In genomic region chr3:23856286-23856685, GRCh38 we compare ENCODE assay signal across 20 cellular contexts. TPM values are rescaled to one million over a fixed set of nuclear protein-coding genes. Genes with fewer than 3 reads are reported as not detected.
A peak's percentile ranks its signal among the peaks of the same experiment; 100 is the strongest.
DNase-seq lines count a peak whose midpoint lies in the region; ATAC-seq, FAIRE-seq and TF ChIP-seq lines count a peak whose summit lies in the region.
"Had no signal": no experiment of that assay in that cellular context is flagged by ENCODE, and none has a peak within 500 bp of the region (broad histone marks: within the 10 kb centered on the region; RNA-seq: fewer than 3 reads in every experiment).

No MANE protein-coding gene starts in this region.

- intact Hi-C loops in left cardiac atrium (cut with DNase I) = no loop called here

- H3K9ac ChIP-seq in astrocyte (ENCODE audit: low read length) = no peak overlapping the region

- peaks cover 66% of the 10 kb centered on the region for H4K20me1 ChIP-seq in astrocyte (ENCODE audit: insufficient read depth, low read length)

- H3K27ac ChIP-seq in cardiac muscle cell (peak overlapping the region; percentile 36), astrocyte (ENCODE audit: low read depth, low read length) (no peak overlapping the region)
- H3K27ac ChIP-seq: testis had no signal

- H3K4me3 Mint-ChIP-seq in astrocyte (ENCODE audit: unreplicated experiment) = no peak overlapping the region
- H3K4me3 Mint-ChIP-seq in type B pancreatic cell = peak overlapping the region; percentile 2
- no peak overlapping the region for H3K4me3 Mint-ChIP-seq in effector memory CD8-positive, alpha-beta T cell

- no peak for FAIRE-seq in astrocyte (lab: Jason Lieb, UNC)
- FAIRE-seq: bronchial epithelial cell, RCC 7860 had no signal

- peaks cover 79% of the 10 kb centered on the region for H3K79me2 ChIP-seq in astrocyte (ENCODE audit: insufficient read depth, low read length)

- peaks cover under 1% of the 10 kb centered on the region for H3K9me3 Mint-ChIP-seq in astrocyte (ENCODE audit: unreplicated experiment)
- H3K9me3 Mint-ChIP-seq in type B pancreatic cell = peaks cover 5% of the 10 kb centered on the region
- H3K9me3 Mint-ChIP-seq in effector memory CD8-positive, alpha-beta T cell = no peaks in the 10 kb centered on the region
- H3K9me3 Mint-ChIP-seq: immature natural killer cell had no signal

- H3K4me3 ChIP-seq in cardiac muscle cell (no peak overlapping the region), astrocyte (ENCODE audit: insufficient read depth, low read depth, low read length) (no peak overlapping the region)
- H3K4me3 ChIP-seq: testis had no signal

- TF ChIP-seq CTCF in cardiac muscle cell (IDR thresholded peaks at IDR 0.05; ENCODE audit: low read depth, low read length) (no peak), astrocyte (IDR thresholded peaks at IDR 0.05; ENCODE audit: insufficient read depth, low read depth, low read length) (no peak), type B pancreatic cell (conservative IDR thresholded peaks at IDR 0.05) (no peak)

- no peak overlapping the region for H2AFZ ChIP-seq in astrocyte (ENCODE audit: low read depth, low read length)

- no peaks in the 10 kb centered on the region for H3K27me3 Mint-ChIP-seq in astrocyte (ENCODE audit: low read depth, unreplicated experiment)
- H3K27me3 Mint-ChIP-seq in type B pancreatic cell = no peaks in the 10 kb centered on the region
- H3K27me3 Mint-ChIP-seq in effector memory CD8-positive, alpha-beta T cell = no peaks in the 10 kb centered on the region

- peak overlapping the region; percentile 18 for H3K4me2 ChIP-seq in astrocyte (ENCODE audit: low read length)

- no peaks in the 10 kb centered on the region for H3K9me3 ChIP-seq in cardiac muscle cell (ENCODE audit: low read depth)
- H3K9me3 ChIP-seq in astrocyte (ENCODE audit: insufficient read depth, low read depth, low read length) = no peaks in the 10 kb centered on the region
- H3K9me3 ChIP-seq: testis had no signal

- H3K27me3 ChIP-seq in cardiac muscle cell (no peaks in the 10 kb centered on the region), astrocyte (ENCODE audit: insufficient read depth, low read length) (no peaks in the 10 kb centered on the region)
- H3K27me3 ChIP-seq: testis had no signal

- peaks cover 28% of the 10 kb centered on the region for H3K4me1 Mint-ChIP-seq in astrocyte (ENCODE audit: low read depth, unreplicated experiment)
- H3K4me1 Mint-ChIP-seq in type B pancreatic cell (ENCODE audit: unreplicated experiment) = peaks cover 32% of the 10 kb centered on the region
- H3K4me1 Mint-ChIP-seq in effector memory CD8-positive, alpha-beta T cell (ENCODE audit: low read depth in 2 of 2) = peaks cover 30 to 42% of the 10 kb centered on the region in 2 donors

- H3K27ac Mint-ChIP-seq in astrocyte (ENCODE audit: unreplicated experiment) (no peak overlapping the region), type B pancreatic cell (no peak overlapping the region)
- peak overlapping the region in 1 of 2 donors; percentile 85 for H3K27ac Mint-ChIP-seq in effector memory CD8-positive, alpha-beta T cell

- peaks cover 25% of the 10 kb centered on the region for H3K4me1 ChIP-seq in cardiac muscle cell (ENCODE audit: low read depth)
- peaks cover 18% of the 10 kb centered on the region for H3K4me1 ChIP-seq in astrocyte (ENCODE audit: insufficient read depth, low read length)

- no peak for DNase-seq in cardiac muscle cell (ENCODE audit: low read depth in 1 of 2, low spot score in 1 of 2)
- no peak for DNase-seq in left cardiac atrium
- DNase-seq in astrocyte (ENCODE audit: low read depth) = peak; percentile 55
- DNase-seq in iris pigment epithelial cell (ENCODE audit: low read depth) = peak; percentile 76
- DNase-seq in type B pancreatic cell (ENCODE audit: extremely low spot score, unreplicated experiment) = no peak
- no peak for DNase-seq in stimulated activated CD4-positive, alpha-beta T cell treated with anti-CD3 and anti-CD28 coated beads, Interleukin-4, amount 100 ng/mL, for 1 hour
- no peak for DNase-seq in effector memory CD8-positive, alpha-beta T cell
- DNase-seq: activated CD4-positive, CD25-positive, alpha-beta regulatory T cell treated with anti-CD3 and anti-CD28 coated beads, Interleukin-2, amount 50 U/mL, for 72 hours; activated naive CD4-positive, alpha-beta T cell; COR-L47; effector memory CD4-positive, alpha-beta T cell; GF-D8; immature natural killer cell; KBM-7; NCI-H1436 treated with DMSO at 0.1 percent for 48 hours; NCI-H446 treated with DMSO at 0.1 percent for 48 hours; testis had no signal

- ATAC-seq in left cardiac atrium (no peak), GM19035 (IDR thresholded peaks at IDR 0.05; ENCODE audit: unreplicated experiment) (no peak)
- ATAC-seq in effector memory CD8-positive, alpha-beta T cell (replicated peaks) = no peak

- H3K36me3 Mint-ChIP-seq in astrocyte (ENCODE audit: low read depth, unreplicated experiment) (peaks cover 16% of the 10 kb centered on the region), type B pancreatic cell (peaks cover 17% of the 10 kb centered on the region)
- H3K36me3 Mint-ChIP-seq in effector memory CD8-positive, alpha-beta T cell (ENCODE audit: insufficient read depth) = peaks cover 16% of the 10 kb centered on the region

- H3K36me3 ChIP-seq in cardiac muscle cell (no peaks in the 10 kb centered on the region), astrocyte (ENCODE audit: insufficient read depth, low read length) (no peaks in the 10 kb centered on the region)

RNA-seq across cellular contexts. Expression of gene UBE2E1, which starts 50.5 kb away (rescaled TPM):
- 198 and 202 TPM in 2 replicates for total RNA-seq in cardiac muscle cell
- 26.8 and 33.5 TPM in 2 replicates for polyA plus RNA-seq in cardiac muscle cell
- total RNA-seq in left cardiac atrium = 10 to 100 TPM; 51.8 to 54.7 TPM
- 145 and 150 TPM in 2 replicates for total RNA-seq in astrocyte
- 93.2 and 110 TPM in 2 replicates for total RNA-seq in type B pancreatic cell (ENCODE audit: low replicate concordance)

Comparison
In these comparisons a context has a peak if more than half of its experiments do, and no peak if none do; other contexts are left out.
1. DNase-seq: peak in astrocyte (single experiment) and iris pigment epithelial cell (single experiment); none in cardiac muscle cell (0 of 2), left cardiac atrium (single experiment), type B pancreatic cell (single experiment), stimulated activated CD4-positive, alpha-beta T cell treated with anti-CD3 and anti-CD28 coated beads, Interleukin-4, amount 100 ng/mL, for 1 hour (single experiment) and effector memory CD8-positive, alpha-beta T cell (0 of 3).